1 cellular context compared by ENCODE assay signal in genomic region chr6:20069130-20069529, GRCh38.
TF ChIP-seq lines count a peak whose summit lies in the region.

No MANE protein-coding gene starts in this region.

TF ChIP-seq in K562, 482 proteins besides CTCF, POLR2A, EP300 and RAD21 (continued from another document and continues in another):
- no peak for TF ChIP-seq ZNF407 (IDR thresholded peaks at IDR 0.05; ENCODE audit: low read depth)
- no peak for TF ChIP-seq TCF7L2 (IDR thresholded peaks at IDR 0.05; ENCODE audit: low read depth, low read length)
- no peak for TF ChIP-seq HMG20B (CRISPR knock-in tag; IDR thresholded peaks at IDR 0.05)
- no peak for TF ChIP-seq DNMT1 (IDR thresholded peaks at IDR 0.05)
- TF ChIP-seq SREBF2 (CRISPR knock-in tag; IDR thresholded peaks at IDR 0.05) = no peak
- TF ChIP-seq ZNF318 (IDR thresholded peaks at IDR 0.05; ENCODE audit: borderline replicate concordance in 1 of 2, low read depth in 1 of 2) = no peak
- no peak for TF ChIP-seq BCL6 (CRISPR knock-in tag; IDR thresholded peaks at IDR 0.05)
- peak; percentile 83; the same call in 1 of the 2 replicates for TF ChIP-seq EHMT2 (IDR thresholded peaks at IDR 0.05)
- no peak for TF ChIP-seq FUS (optimal IDR thresholded peaks at IDR 0.05; ENCODE audit: low read depth, low read length)
- TF ChIP-seq WHSC1 (IDR thresholded peaks at IDR 0.05; ENCODE audit: low read length) = no peak
- no peak for TF ChIP-seq RBM22 (IDR thresholded peaks at IDR 0.05; ENCODE audit: low read depth, low read length, poor library complexity, severe bottlenecking)
- TF ChIP-seq SRSF3 (IDR thresholded peaks at IDR 0.05; ENCODE audit: insufficient read depth, low read length) = no peak
- no peak for TF ChIP-seq ILK (tag; IDR thresholded peaks at IDR 0.05; ENCODE audit: borderline replicate concordance, low read depth)
- TF ChIP-seq RBM17 (IDR thresholded peaks at IDR 0.05; ENCODE audit: borderline replicate concordance, low read depth, low read length) = no peak
- TF ChIP-seq FOXP1 (CRISPR knock-in tag; IDR thresholded peaks at IDR 0.05) = no peak
- TF ChIP-seq ZNF518B (CRISPR knock-in tag; IDR thresholded peaks at IDR 0.05) = no peak
- no peak for TF ChIP-seq ZNF277 (CRISPR knock-in tag; IDR thresholded peaks at IDR 0.05; ENCODE audit: borderline replicate concordance)
- no peak for TF ChIP-seq ZNF609 (CRISPR knock-in tag; IDR thresholded peaks at IDR 0.05; ENCODE audit: borderline replicate concordance)
- no peak for TF ChIP-seq U2AF1 (optimal IDR thresholded peaks at IDR 0.05; ENCODE audit: low read depth, low read length)
- TF ChIP-seq ZNF644 (tag; IDR thresholded peaks at IDR 0.05; ENCODE audit: low read depth) = no peak
- TF ChIP-seq POLR2H (tag; IDR thresholded peaks at IDR 0.05; ENCODE audit: low read depth) = no peak
- peak; percentile 94 for TF ChIP-seq PML (IDR thresholded peaks at IDR 0.05; ENCODE audit: low read length)
- TF ChIP-seq ZBTB7A (IDR thresholded peaks at IDR 0.05; ENCODE audit: borderline replicate concordance, control insufficient read depth, low read depth, low read length) = peak; percentile 36; the same call in 1 of the 2 replicates
- TF ChIP-seq ZSCAN29 (IDR thresholded peaks at IDR 0.05) = no peak
- TF ChIP-seq ZNF431 (CRISPR knock-in tag; IDR thresholded peaks at IDR 0.05) = 0 out of 2 replicates have a peak, but pooled peaks have one; percentile 57
- TF ChIP-seq ZNF449 (CRISPR knock-in tag; IDR thresholded peaks at IDR 0.05) = no peak
